ENCODE assay signal across 1 cellular context in the genomic region with DNA sequence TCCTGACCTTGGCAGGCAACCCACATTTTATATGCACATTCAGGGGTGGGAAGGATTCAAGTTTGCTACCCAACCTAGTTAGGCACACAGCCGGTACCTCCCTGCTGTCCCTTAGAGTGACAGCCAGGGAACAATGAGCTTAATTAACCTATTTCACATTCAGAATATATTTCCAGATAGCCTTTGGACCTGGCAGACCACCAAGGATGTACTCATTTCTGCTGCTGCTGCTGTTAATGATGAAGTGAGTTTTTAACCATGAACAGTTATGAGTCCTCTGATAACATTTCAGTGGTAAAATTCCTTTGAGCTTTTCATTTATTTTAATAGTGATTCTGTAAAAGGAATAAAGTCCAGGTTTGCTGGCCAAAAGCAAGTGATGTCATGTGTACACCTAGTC.
TF ChIP-seq lines count a peak whose summit lies in the region.

No MANE protein-coding gene starts in this region.

TF ChIP-seq in SK-N-SH, 30 proteins besides CTCF, POLR2A, EP300 and RAD21 (continued from another document):
- TF ChIP-seq USF2 (IDR thresholded peaks at IDR 0.05; ENCODE audit: borderline replicate concordance, low read depth, low read length), result no peak
- TF ChIP-seq, protein P1, sequence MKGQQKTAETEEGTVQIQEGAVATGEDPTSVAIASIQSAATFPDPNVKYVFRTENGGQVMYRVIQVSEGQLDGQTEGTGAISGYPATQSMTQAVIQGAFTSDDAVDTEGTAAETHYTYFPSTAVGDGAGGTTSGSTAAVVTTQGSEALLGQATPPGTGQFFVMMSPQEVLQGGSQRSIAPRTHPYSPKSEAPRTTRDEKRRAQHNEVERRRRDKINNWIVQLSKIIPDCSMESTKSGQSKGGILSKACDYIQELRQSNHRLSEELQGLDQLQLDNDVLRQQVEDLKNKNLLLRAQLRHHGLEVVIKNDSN (IDR thresholded peaks at IDR 0.05; ENCODE audit: borderline replicate concordance, low read depth), result no peak
- no peak for TF ChIP-seq SMC3 (IDR thresholded peaks at IDR 0.05; ENCODE audit: low read depth, low read length)
- no peak for TF ChIP-seq MXI1 (IDR thresholded peaks at IDR 0.05; ENCODE audit: low read depth, low read length)
- no peak for TF ChIP-seq TEAD4 (IDR thresholded peaks at IDR 0.05; ENCODE audit: borderline replicate concordance, insufficient read depth)
- TF ChIP-seq SIN3A (IDR thresholded peaks at IDR 0.05; ENCODE audit: borderline replicate concordance, low read depth, low read length), result no peak
- TF ChIP-seq TAF1 (IDR thresholded peaks at IDR 0.05; ENCODE audit: borderline replicate concordance, low read depth, low read length), result no peak
- no peak for TF ChIP-seq TCF12 (IDR thresholded peaks at IDR 0.05)
- TF ChIP-seq JUND (IDR thresholded peaks at IDR 0.05), result no peak
- no peak for TF ChIP-seq NFIC (IDR thresholded peaks at IDR 0.05; ENCODE audit: borderline replicate concordance)
- TF ChIP-seq, protein P2, sequence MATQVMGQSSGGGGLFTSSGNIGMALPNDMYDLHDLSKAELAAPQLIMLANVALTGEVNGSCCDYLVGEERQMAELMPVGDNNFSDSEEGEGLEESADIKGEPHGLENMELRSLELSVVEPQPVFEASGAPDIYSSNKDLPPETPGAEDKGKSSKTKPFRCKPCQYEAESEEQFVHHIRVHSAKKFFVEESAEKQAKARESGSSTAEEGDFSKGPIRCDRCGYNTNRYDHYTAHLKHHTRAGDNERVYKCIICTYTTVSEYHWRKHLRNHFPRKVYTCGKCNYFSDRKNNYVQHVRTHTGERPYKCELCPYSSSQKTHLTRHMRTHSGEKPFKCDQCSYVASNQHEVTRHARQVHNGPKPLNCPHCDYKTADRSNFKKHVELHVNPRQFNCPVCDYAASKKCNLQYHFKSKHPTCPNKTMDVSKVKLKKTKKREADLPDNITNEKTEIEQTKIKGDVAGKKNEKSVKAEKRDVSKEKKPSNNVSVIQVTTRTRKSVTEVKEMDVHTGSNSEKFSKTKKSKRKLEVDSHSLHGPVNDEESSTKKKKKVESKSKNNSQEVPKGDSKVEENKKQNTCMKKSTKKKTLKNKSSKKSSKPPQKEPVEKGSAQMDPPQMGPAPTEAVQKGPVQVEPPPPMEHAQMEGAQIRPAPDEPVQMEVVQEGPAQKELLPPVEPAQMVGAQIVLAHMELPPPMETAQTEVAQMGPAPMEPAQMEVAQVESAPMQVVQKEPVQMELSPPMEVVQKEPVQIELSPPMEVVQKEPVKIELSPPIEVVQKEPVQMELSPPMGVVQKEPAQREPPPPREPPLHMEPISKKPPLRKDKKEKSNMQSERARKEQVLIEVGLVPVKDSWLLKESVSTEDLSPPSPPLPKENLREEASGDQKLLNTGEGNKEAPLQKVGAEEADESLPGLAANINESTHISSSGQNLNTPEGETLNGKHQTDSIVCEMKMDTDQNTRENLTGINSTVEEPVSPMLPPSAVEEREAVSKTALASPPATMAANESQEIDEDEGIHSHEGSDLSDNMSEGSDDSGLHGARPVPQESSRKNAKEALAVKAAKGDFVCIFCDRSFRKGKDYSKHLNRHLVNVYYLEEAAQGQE (IDR thresholded peaks at IDR 0.05; ENCODE audit: low read depth, low read length), result no peak
- TF ChIP-seq PBX3 (IDR thresholded peaks at IDR 0.05), result no peak
- TF ChIP-seq RCOR1 (IDR thresholded peaks at IDR 0.05; ENCODE audit: low read length), result no peak
- TF ChIP-seq NRF1 (IDR thresholded peaks at IDR 0.05; ENCODE audit: low read depth, low read length), result no peak
- TF ChIP-seq MAX (IDR thresholded peaks at IDR 0.05; ENCODE audit: low read depth), result no peak
- TF ChIP-seq FOXM1 (IDR thresholded peaks at IDR 0.05; ENCODE audit: low read depth), result no peak
TF ChIP-seq in SK-N-SH: peak in this region for 0.
